Comparison of ENCODE assay signal across 16 cellular contexts in the genomic region with DNA sequence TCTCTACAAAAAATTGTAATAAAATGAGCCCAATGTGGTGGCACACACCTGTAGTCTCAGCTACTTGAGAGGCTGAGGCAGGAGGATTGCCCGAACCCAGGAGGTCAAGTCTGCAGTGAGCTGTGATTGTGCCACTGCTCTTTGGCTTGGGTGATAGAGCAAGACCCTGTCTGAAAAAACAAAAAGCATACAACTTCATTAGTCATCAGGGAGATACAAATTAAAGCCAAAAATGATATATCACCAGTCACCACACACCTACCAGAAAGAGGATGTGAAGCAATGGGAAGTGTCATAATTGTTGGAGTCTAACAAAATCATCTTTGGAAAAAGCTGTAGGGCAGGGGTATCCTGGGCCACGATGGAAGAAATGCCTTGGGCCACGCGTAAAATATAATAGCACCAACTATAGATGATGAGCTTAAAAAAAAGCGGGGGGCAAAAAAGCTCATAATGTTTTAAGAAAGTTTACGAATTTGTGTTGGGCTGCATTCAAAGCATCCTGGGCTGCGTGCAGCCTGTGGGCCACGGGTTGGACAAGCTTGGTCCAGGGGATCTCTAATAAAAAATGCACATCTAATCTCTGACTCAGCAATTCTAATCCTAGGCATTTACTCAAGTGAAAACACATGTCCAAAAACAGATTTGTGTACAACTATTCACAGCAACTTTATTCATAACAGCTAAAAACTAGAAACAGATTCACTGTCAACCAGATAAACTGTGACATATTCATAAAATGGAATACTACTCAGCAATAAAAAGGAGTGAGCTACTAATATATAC.
A peak's percentile ranks its signal among the peaks of the same experiment; 100 is the strongest.
DNase-seq lines count a peak whose midpoint lies in the region; ATAC-seq and TF ChIP-seq lines count a peak whose summit lies in the region.
"Had no signal": no experiment of that assay in that cellular context is flagged by ENCODE, and none has a peak within 500 bp of the region (broad histone marks: within the 10 kb centered on the region; RNA-seq: fewer than 3 reads in every experiment).

No MANE protein-coding gene starts in this region.

- H3K27ac ChIP-seq in HEK293 (ENCODE audit: extremely low read depth, low read depth, low read length) = no peak overlapping the region
- no peak overlapping the region for H3K27ac ChIP-seq in SK-N-SH (ENCODE audit: low read depth in 2 of 2, low read length in 1 of 2)
- H3K27ac ChIP-seq: right atrium auricular region, tibial artery had no signal

- no peak overlapping the region for H3K4me2 ChIP-seq in SK-N-SH

- H4K20me1 ChIP-seq in SK-N-SH (ENCODE audit: insufficient read depth) = no peaks in the 10 kb centered on the region

- no peak overlapping the region for H3K9ac ChIP-seq in SK-N-SH

- H3K4me1 Mint-ChIP-seq in activated CD4-positive, alpha-beta T cell treated with anti-CD3 and anti-CD28 coated beads, Interleukin-2, amount 10 ng/mL, durations not matched to agents 7 days and 5 days = peaks cover 31% of the 10 kb centered on the region

- H3K9me2 ChIP-seq in SK-N-SH = no peaks in the 10 kb centered on the region

- no peak for TF ChIP-seq EP300 in SK-N-SH (IDR thresholded peaks at IDR 0.05; ENCODE audit: borderline replicate concordance in 1 of 2, low read depth in 1 of 2, low read length in 1 of 2)

- TF ChIP-seq CTCF in HEK293 (tag by site-specific recombination; IDR thresholded peaks at IDR 0.05) (no peak), SK-N-SH (IDR thresholded peaks at IDR 0.05) (no peak), fibroblast of villous mesenchyme (IDR thresholded peaks at IDR 0.05; ENCODE audit: insufficient read depth, low read depth, low read length) (no peak)

- H3K4me3 ChIP-seq in HEK293 (ENCODE audit: low read depth, low read length) = no peak overlapping the region
- no peak overlapping the region for H3K4me3 ChIP-seq in SK-N-SH (ENCODE audit: low read depth in 2 of 2, low read length in 1 of 2)
- no peak overlapping the region for H3K4me3 ChIP-seq in fibroblast of villous mesenchyme (ENCODE audit: low read depth, low read length)
- H3K4me3 ChIP-seq: right atrium auricular region, tibial artery had no signal

- DNase-seq in AG20443 (ENCODE audit: low spot score) = peak; percentile 36
- DNase-seq in SK-N-SH = no peak
- peak; percentile 90 for DNase-seq in fibroblast of villous mesenchyme (ENCODE audit: low read depth)
- DNase-seq in NCI-H1436 (lab: John Stamatoyannopoulos, UW) = no peak
- DNase-seq in activated CD4-positive, alpha-beta T cell treated with anti-CD3 and anti-CD28 coated beads, Interleukin-2, amount 10 ng/mL, durations not matched to agents 7 days and 5 days = no peak
- no peak for DNase-seq in NCI-H446 treated with DMSO at 0.1 percent for 48 hours (lab: John Stamatoyannopoulos, UW)
- DNase-seq: activated gamma-delta T cell treated with Interleukin-2 at 50 U/mL for 16 hours, NCI-H146, NCI-H510A treated with DMSO at 0.1 percent for 48 hours, tibial artery had no signal

- POLR2A ChIA-PET in HEK293 (lab: Yijun Ruan, JAX) (no interaction called here), SK-N-SH (lab: Yijun Ruan, JAX) (interaction anchor here (0.8 kb wide), 1 partner anchor 17 kb away, joined by 4 read pairs; no protein-coding TSS in a partner anchor)
- POLR2A ChIA-PET in activated CD4-positive, alpha-beta T cell treated with anti-CD3 and anti-CD28 coated beads, Interleukin-2, amount 10 ng/mL, durations not matched to agents 7 days and 5 days (lab: Charles Lee) = no interaction called here

- no peak overlapping the region for H3K27ac Mint-ChIP-seq in activated CD4-positive, alpha-beta T cell treated with anti-CD3 and anti-CD28 coated beads, Interleukin-2, amount 10 ng/mL, durations not matched to agents 7 days and 5 days
- H3K27ac Mint-ChIP-seq: B cell, memory B cell had no signal

- CTCF ChIA-PET in HEK293 (lab: Yijun Ruan, JAX) = interaction anchor here (0.7 to 2.6 kb wide), 4 partner anchors 18 to 59 kb away, joined by 3 to 12 read pairs (median 4); no protein-coding TSS in a partner anchor
- CTCF ChIA-PET in SK-N-SH (lab: Yijun Ruan, JAX) = interaction anchor here (0.9 to 3.9 kb wide), 10 partner anchors 8 to 124 kb away, joined by 3 to 34 read pairs (median 4); a partner anchor contains a TSS
- CTCF ChIA-PET in activated CD4-positive, alpha-beta T cell treated with anti-CD3 and anti-CD28 coated beads, Interleukin-2, amount 10 ng/mL, durations not matched to agents 7 days and 5 days (lab: Charles Lee) = interaction anchor here (0.6 to 2.4 kb wide), 11 partner anchors 8 to 157 kb away, joined by 3 to 10 read pairs (median 4); no protein-coding TSS in a partner anchor

- TF ChIP-seq RAD21 in SK-N-SH (IDR thresholded peaks at IDR 0.05; ENCODE audit: low read length) = no peak

- no peak overlapping the region for H3K4me3 Mint-ChIP-seq in activated CD4-positive, alpha-beta T cell treated with anti-CD3 and anti-CD28 coated beads, Interleukin-2, amount 10 ng/mL, durations not matched to agents 7 days and 5 days
- H3K4me3 Mint-ChIP-seq: B cell, brain, memory B cell had no signal

- WGBS in SK-N-SH (ENCODE audit: low lambda C conversion rate) = 95% methylated on average over 8 of the region's 8 CpGs

- H3K27me3 Mint-ChIP-seq in activated CD4-positive, alpha-beta T cell treated with anti-CD3 and anti-CD28 coated beads, Interleukin-2, amount 10 ng/mL, durations not matched to agents 7 days and 5 days = no peaks in the 10 kb centered on the region
- H3K27me3 Mint-ChIP-seq: B cell, brain, memory B cell had no signal

- H3K27me3 ChIP-seq in SK-N-SH (ENCODE audit: insufficient read depth) = no peaks in the 10 kb centered on the region
- H3K27me3 ChIP-seq: right atrium auricular region, tibial artery had no signal

- no peak overlapping the region for H2AFZ ChIP-seq in SK-N-SH (ENCODE audit: low read depth)

- H3K79me2 ChIP-seq in SK-N-SH (ENCODE audit: insufficient read depth) = no peaks in the 10 kb centered on the region

- peaks cover 23% of the 10 kb centered on the region for H3K36me3 Mint-ChIP-seq in activated CD4-positive, alpha-beta T cell treated with anti-CD3 and anti-CD28 coated beads, Interleukin-2, amount 10 ng/mL, durations not matched to agents 7 days and 5 days (ENCODE audit: low read depth)

- no peak for ATAC-seq in HG02759 (IDR thresholded peaks at IDR 0.05; ENCODE audit: unreplicated experiment)

- H3K4me1 ChIP-seq in HEK293 (ENCODE audit: control insufficient read depth, insufficient read depth, low read length) = peaks cover 22% of the 10 kb centered on the region
- H3K4me1 ChIP-seq in SK-N-SH (ENCODE audit: control insufficient read depth in 1 of 2, insufficient read depth in 2 of 2, low read depth in 1 of 2, low read length in 1 of 2) = peaks cover 13 to 18% of the 10 kb centered on the region in 2 experiments; a peak in 2 of 4 replicates

- peaks cover 21% of the 10 kb centered on the region for H3F3A ChIP-seq in SK-N-SH (replicated peaks; ENCODE audit: insufficient read depth)

- H3K36me3 ChIP-seq in HEK293 (ENCODE audit: control insufficient read depth in 2 of 2, insufficient read depth in 1 of 2, low read length in 2 of 2) = peaks cover 4 to 12% of the 10 kb centered on the region in 2 experiments; a peak in 2 of 3 replicates
- H3K36me3 ChIP-seq in SK-N-SH (replicated peaks in 1 of 2; ENCODE audit: control insufficient read depth in 1 of 2, insufficient read depth in 2 of 2, low read length in 1 of 2) = peaks cover 0 to 16% of the 10 kb centered on the region in 2 experiments

- no peaks in the 10 kb centered on the region for H3K9me3 Mint-ChIP-seq in activated CD4-positive, alpha-beta T cell treated with anti-CD3 and anti-CD28 coated beads, Interleukin-2, amount 10 ng/mL, durations not matched to agents 7 days and 5 days
- H3K9me3 Mint-ChIP-seq: memory B cell had no signal

- H3K9me3 ChIP-seq in HEK293 (ENCODE audit: control insufficient read depth, insufficient read depth, low read depth, low read length) (no peaks in the 10 kb centered on the region), SK-N-SH (no peaks in the 10 kb centered on the region)
- H3K9me3 ChIP-seq: right atrium auricular region, tibial artery had no signal

TF ChIP-seq in HEK293, 187 proteins besides CTCF, POLR2A, EP300 and RAD21:
- TF ChIP-seq ZNF146 (tag by site-specific recombination; IDR thresholded peaks at IDR 0.05) (peak; percentile 35; the same call in 1 of the 2 replicates), MZF1 (tag by site-specific recombination; IDR thresholded peaks at IDR 0.05; ENCODE audit: borderline replicate concordance) (no peak), SALL2 (tag by site-specific recombination; IDR thresholded peaks at IDR 0.05; ENCODE audit: borderline replicate concordance) (no peak), ZNF549 (tag by site-specific recombination; IDR thresholded peaks at IDR 0.05) (no peak), ZNF37A (tag by site-specific recombination; IDR thresholded peaks at IDR 0.05) (no peak)

TF ChIP-seq in SK-N-SH, 30 proteins besides CTCF, POLR2A, EP300 and RAD21:
- TF ChIP-seq TCF12 (IDR thresholded peaks at IDR 0.05) = peak; percentile 44
- TF ChIP-seq MEF2A (IDR thresholded peaks at IDR 0.05; ENCODE audit: borderline replicate concordance, low read depth) = no peak
- no peak for TF ChIP-seq RCOR1 (IDR thresholded peaks at IDR 0.05; ENCODE audit: low read length)
- TF ChIP-seq RXRA (IDR thresholded peaks at IDR 0.05; ENCODE audit: borderline replicate concordance, low read depth) = no peak
- TF ChIP-seq TAF1 (IDR thresholded peaks at IDR 0.05; ENCODE audit: borderline replicate concordance, low read depth, low read length) = no peak

Comparison
In these comparisons a context has a peak if more than half of its experiments do, and no peak if none do; other contexts are left out.
1. DNase-seq: peak in AG20443 (single experiment) and fibroblast of villous mesenchyme (single experiment); none in SK-N-SH (single experiment), NCI-H1436 (single experiment), activated CD4-positive, alpha-beta T cell treated with anti-CD3 and anti-CD28 coated beads, Interleukin-2, amount 10 ng/mL, durations not matched to agents 7 days and 5 days (single experiment) and NCI-H446 treated with DMSO at 0.1 percent for 48 hours (single experiment).